Comparison of ENCODE assay signal across 30 cellular contexts in the genomic region with DNA sequence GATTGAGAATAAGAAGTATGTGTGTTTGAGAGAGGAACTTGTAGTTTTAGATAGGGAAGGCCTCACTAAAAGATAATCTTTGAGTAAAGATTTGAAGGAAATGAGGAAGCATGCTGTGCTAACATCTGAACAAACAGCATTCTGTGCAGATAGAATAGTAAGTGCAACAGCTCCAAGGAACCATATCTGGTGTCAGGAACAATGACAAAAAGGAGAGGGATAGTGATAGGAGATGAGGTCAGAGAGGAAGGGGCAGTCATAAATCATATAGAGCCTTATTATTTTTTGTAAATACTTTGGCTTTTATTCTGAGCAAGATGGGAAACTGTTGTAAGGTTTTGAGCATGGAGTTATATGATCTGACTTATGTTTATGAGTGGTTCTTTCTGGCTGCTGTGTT.
"Had no signal": no experiment of that assay in that cellular context is flagged by ENCODE, and none has a peak within 500 bp of the region (broad histone marks: within the 10 kb centered on the region; RNA-seq: fewer than 3 reads in every experiment).

No MANE protein-coding gene starts in this region.

- H3K4me3 ChIP-seq: esophagus muscularis mucosa, heart left ventricle, pancreas, psoas muscle, sigmoid colon, thoracic aorta, uterus had no signal

- H3K27me3 ChIP-seq: esophagus muscularis mucosa, foreskin keratinocyte, heart left ventricle, pancreas, sigmoid colon, uterus had no signal

- H3K36me3 ChIP-seq: pancreas, thoracic aorta, uterus had no signal

- H3K27ac Mint-ChIP-seq: activated CD4-positive, alpha-beta memory T cell treated with anti-CD3 and anti-CD28 coated beads, Interleukin-2, amount 10 ng/mL, durations not matched to agents 7 days and 5 days; activated CD4-positive, alpha-beta T cell treated with anti-CD3 and anti-CD28 coated beads, Interleukin-2, amount 10 ng/mL, durations not matched to agents 7 days and 5 days; activated T-cell treated with anti-CD3 and anti-CD28 coated beads, Interleukin-2, amount 50 U/mL, for 24 hours; immature natural killer cell; naive thymus-derived CD8-positive, alpha-beta T cell; stimulated activated effector memory CD8-positive, alpha-beta T cell treated with anti-CD3 and anti-CD28 coated beads, Interleukin-12 subunit alpha, Interleukin-12 subunit beta, amount 100 ng/mL, for 72 hours; stimulated activated naive CD8-positive, alpha-beta T cell treated with anti-CD3 and anti-CD28 coated beads, Interleukin-15, Interleukin-2, amounts not matched to agents 100 ng/mL and 50 ng/mL, for 24 hours; WTC11 had no signal

- H3K4me3 Mint-ChIP-seq: activated CD4-positive, alpha-beta memory T cell treated with anti-CD3 and anti-CD28 coated beads, Interleukin-2, amount 10 ng/mL, durations not matched to agents 7 days and 5 days; activated CD4-positive, alpha-beta T cell treated with anti-CD3 and anti-CD28 coated beads, Interleukin-2, amount 10 ng/mL, durations not matched to agents 7 days and 5 days; activated T-cell treated with anti-CD3 and anti-CD28 coated beads, Interleukin-2, amount 50 U/mL, for 24 hours; immature natural killer cell; naive thymus-derived CD8-positive, alpha-beta T cell; neural crest cell; stimulated activated effector memory CD8-positive, alpha-beta T cell treated with anti-CD3 and anti-CD28 coated beads, Interleukin-12 subunit alpha, Interleukin-12 subunit beta, amount 100 ng/mL, for 72 hours; stimulated activated naive CD8-positive, alpha-beta T cell treated with anti-CD3 and anti-CD28 coated beads, Interleukin-15, Interleukin-2, amounts not matched to agents 100 ng/mL and 50 ng/mL, for 24 hours; WTC11 had no signal

- H3K9me3 Mint-ChIP-seq: activated CD4-positive, alpha-beta memory T cell treated with anti-CD3 and anti-CD28 coated beads, Interleukin-2, amount 10 ng/mL, durations not matched to agents 7 days and 5 days; activated CD4-positive, alpha-beta T cell treated with anti-CD3 and anti-CD28 coated beads, Interleukin-2, amount 10 ng/mL, durations not matched to agents 7 days and 5 days; activated T-cell treated with anti-CD3 and anti-CD28 coated beads, Interleukin-2, amount 50 U/mL, for 24 hours; immature natural killer cell; naive thymus-derived CD8-positive, alpha-beta T cell; neural crest cell; stimulated activated effector memory CD8-positive, alpha-beta T cell treated with anti-CD3 and anti-CD28 coated beads, Interleukin-12 subunit alpha, Interleukin-12 subunit beta, amount 100 ng/mL, for 72 hours; stimulated activated naive CD8-positive, alpha-beta T cell treated with anti-CD3 and anti-CD28 coated beads, Interleukin-15, Interleukin-2, amounts not matched to agents 100 ng/mL and 50 ng/mL, for 24 hours; WTC11 had no signal

- H3K27me3 Mint-ChIP-seq: activated CD4-positive, alpha-beta memory T cell treated with anti-CD3 and anti-CD28 coated beads, Interleukin-2, amount 10 ng/mL, durations not matched to agents 7 days and 5 days; activated CD4-positive, alpha-beta T cell treated with anti-CD3 and anti-CD28 coated beads, Interleukin-2, amount 10 ng/mL, durations not matched to agents 7 days and 5 days; activated T-cell treated with anti-CD3 and anti-CD28 coated beads, Interleukin-2, amount 50 U/mL, for 24 hours; stimulated activated naive CD8-positive, alpha-beta T cell treated with anti-CD3 and anti-CD28 coated beads, Interleukin-15, Interleukin-2, amounts not matched to agents 100 ng/mL and 50 ng/mL, for 24 hours had no signal

- H3K36me3 Mint-ChIP-seq: immature natural killer cell, WTC11 had no signal

- H3K9me3 ChIP-seq: esophagus muscularis mucosa, heart left ventricle, pancreas, psoas muscle, sigmoid colon, thoracic aorta, uterus had no signal

- ATAC-seq: foreskin keratinocyte; heart left ventricle; naive thymus-derived CD8-positive, alpha-beta T cell; pancreas; psoas muscle; stimulated activated effector memory CD8-positive, alpha-beta T cell treated with anti-CD3 and anti-CD28 coated beads, Interleukin-12 subunit alpha, Interleukin-12 subunit beta, amount 100 ng/mL, for 72 hours; WTC11 had no signal

- DNase-seq: activated CD4-positive, alpha-beta memory T cell treated with anti-CD3 and anti-CD28 coated beads, Interleukin-2, amount 10 ng/mL, durations not matched to agents 7 days and 5 days; activated CD4-positive, alpha-beta T cell treated with anti-CD3 and anti-CD28 coated beads for 1 hour; activated CD4-positive, alpha-beta T cell treated with anti-CD3 and anti-CD28 coated beads, Interleukin-2, amount 10 ng/mL, durations not matched to agents 7 days and 5 days; activated CD8-positive, alpha-beta memory T cell treated with anti-CD3 and anti-CD28 coated beads, Interleukin-2, amount 50 U/mL, for 48 hours; activated gamma-delta T cell treated with Interleukin-2 at 50 U/mL for 16 hours; activated naive CD4-positive, alpha-beta T cell treated with anti-CD3 and anti-CD28 coated beads, Interleukin-2, amount 50 U/mL, for 16 hours; activated T-cell treated with anti-CD3 and anti-CD28 coated beads, Interleukin-2, amount 50 U/mL, for 24 hours; amygdala; caudate nucleus; cortex of kidney; foreskin keratinocyte; heart left ventricle; immature natural killer cell; kidney; midbrain; naive thymus-derived CD8-positive, alpha-beta T cell; nucleus accumbens; pancreas; psoas muscle; sigmoid colon; small intestine; stimulated activated CD4-positive, alpha-beta T cell treated with anti-CD3 and anti-CD28 coated beads, Interleukin-4, amount 100 ng/mL, for 24 hours; trophoblast cell; uterus had no signal

- H3K27ac ChIP-seq: esophagus muscularis mucosa, foreskin keratinocyte, heart left ventricle, pancreas, psoas muscle, sigmoid colon, thoracic aorta, uterus had no signal
